8 cellular contexts compared by ENCODE assay signal in genomic region chr12:6336859-6337744, GRCh38. TPM values are rescaled to one million over a fixed set of nuclear protein-coding genes. Genes with fewer than 3 reads are reported as not detected.
DNase-seq lines count a peak whose midpoint lies in the region; ATAC-seq and TF ChIP-seq lines count a peak whose summit lies in the region.

No MANE protein-coding gene starts in this region.

- H3K9me1 ChIP-seq in IMR-90 (ENCODE audit: insufficient read depth, low read length) = peaks cover 38% of the 10 kb centered on the region

- BruUV-seq in A673 (replicated peaks; lab: Mats Ljungman, UMichigan) (TSS peak; percentile 80), IMR-90 (replicated peaks; lab: Mats Ljungman, UMichigan) (no TSS peak)

- intact Hi-C loops in A673 (cut with micrococcal nuclease; ENCODE audit: unreplicated experiment) (no loop called here), IMR-90 (cut with micrococcal nuclease) (loop anchor here (1.0 to 2.0 kb wide), 4 partner anchors 36 to 196 kb away; partner anchors contain the start of gene LTBR)

- dilution Hi-C loops in IMR-90 (cut with HindIII; ENCODE audit: low sequenced_read_pairs, unreplicated experiment) = no loop called here

- no peak for ATAC-seq in IMR-90 (ENCODE audit: low read depth)
- ATAC-seq in GM19035 (IDR thresholded peaks at IDR 0.05; ENCODE audit: unreplicated experiment) = no peak

- H2BK5ac ChIP-seq in IMR-90 (ENCODE audit: low read depth, low read length, poor library complexity, severe bottlenecking) = peak overlapping the region; percentile 93

- peak overlapping the region; percentile 91 for H3K18ac ChIP-seq in IMR-90 (ENCODE audit: low read depth, low read length)

- H4K8ac ChIP-seq in IMR-90 (ENCODE audit: low read depth in 2 of 2, low read length in 2 of 2) = peak overlapping the region; percentile 74 to 87

- peaks cover 59% of the 10 kb centered on the region for H3K4me1 ChIP-seq in A673 (ENCODE audit: insufficient read depth, low read length, poor library complexity, severe bottlenecking)
- peaks cover 62% of the 10 kb centered on the region for H3K4me1 ChIP-seq in IMR-90 (ENCODE audit: control insufficient read depth, insufficient read depth, low read length)
- peaks cover 75% of the 10 kb centered on the region for H3K4me1 ChIP-seq in skeletal muscle satellite cell (ENCODE audit: control insufficient read depth, insufficient read depth, low read length)

- H3K79me1 ChIP-seq in IMR-90 (ENCODE audit: low read depth in 1 of 2, low read length in 2 of 2) = peaks cover 6 to 78% of the 10 kb centered on the region in 2 experiments; a peak in 3 of 4 replicates

- H2AK9ac ChIP-seq in IMR-90 (replicated peaks; ENCODE audit: low read depth, low read length, poor library complexity) = peak overlapping the region; percentile 97

- no CpG with 5 or more reads among the region's 15 CpGs for WGBS in IMR-90 (ENCODE audit: extremely low coverage in 2 of 2, insufficient read length in 1 of 2), 2 experiments

- H3K14ac ChIP-seq in IMR-90 (replicated peaks; ENCODE audit: low read depth, low read length) = peak overlapping the region; percentile 87

- H3K27ac ChIP-seq in A673 (ENCODE audit: low read depth, low read length, poor library complexity, severe bottlenecking) = peak overlapping the region; percentile 91
- peak overlapping the region; percentile 83 for H3K27ac ChIP-seq in IMR-90 (ENCODE audit: insufficient read depth, low read length)

- H3K4ac ChIP-seq in IMR-90 (ENCODE audit: low read depth, low read length) = peak overlapping the region; percentile 96

- in situ Hi-C loops in IMR-90 (cut with MboI; ENCODE audit: low sequenced_read_pairs) = loop anchor here (5.0 to 10.0 kb wide), 2 partner anchors 35 to 208 kb away; no protein-coding TSS in a partner anchor

- peak overlapping the region; percentile 97 for H3K56ac ChIP-seq in IMR-90 (ENCODE audit: extremely low read depth, insufficient read depth, low read length)

- H2BK20ac ChIP-seq in IMR-90 (ENCODE audit: low read depth, low read length) = peak overlapping the region; percentile 60

- DNase-seq in A673 (ENCODE audit: low spot score) (no peak), IMR-90 (no peak), fibroblast of villous mesenchyme (ENCODE audit: low read depth) (peak; percentile 61), NCI-H1417 (lab: John Stamatoyannopoulos, UW) (no peak), SHP77 treated with DMSO at 0.1 percent for 48 hours (lab: John Stamatoyannopoulos, UW) (no peak)
- DNase-seq in activated CD8-positive, alpha-beta memory T cell treated with anti-CD3 and anti-CD28 coated beads, Interleukin-2, amount 50 U/mL, for 1 hour (ENCODE audit: extremely low read depth) = peak; percentile 40

- H4K20me1 ChIP-seq in IMR-90 (ENCODE audit: insufficient read depth, low read length) = peaks cover 88% of the 10 kb centered on the region

- TF ChIP-seq RAD21 in IMR-90 (IDR thresholded peaks at IDR 0.05; ENCODE audit: low read length) = no peak

- H2AFZ ChIP-seq in IMR-90 (replicated peaks; ENCODE audit: low read length, poor library complexity) = peak overlapping the region; percentile 76

- H3K23ac ChIP-seq in IMR-90 (ENCODE audit: low read depth, low read length) = peak overlapping the region; percentile 90

- H3K9ac ChIP-seq in IMR-90 (ENCODE audit: low read depth, low read length) = peak overlapping the region; percentile 84
- H3K9ac ChIP-seq in skeletal muscle satellite cell (ENCODE audit: low read depth, low read length) = peak overlapping the region; percentile 97

- H4K91ac ChIP-seq in IMR-90 (ENCODE audit: insufficient read depth, low read depth, low read length) = peak overlapping the region; percentile 94

- CTCF ChIA-PET in A673 (lab: Charles Lee) = interaction anchor here (0.6 to 0.9 kb wide), 4 partner anchors 11 to 103 kb away, joined by 3 to 5 read pairs (median 3); no protein-coding TSS in a partner anchor
- CTCF ChIA-PET in IMR-90 (lab: Yijun Ruan, JAX) = interaction anchor here (0.9 to 1.1 kb wide), 2 partner anchors 128 to 195 kb away, joined by 3 to 5 read pairs; no protein-coding TSS in a partner anchor

- H4K5ac ChIP-seq in IMR-90 (ENCODE audit: low read depth, low read length) = peak overlapping the region; percentile 87

- H2BK15ac ChIP-seq in IMR-90 (ENCODE audit: low read depth, low read length) = peak overlapping the region; percentile 68

- POLR2A ChIA-PET in A673 (lab: Charles Lee; ENCODE audit: low non-redundant PET) = interaction anchor here (0.6 to 1.0 kb wide), 2 partner anchors 8 to 21 kb away, joined by 3 to 13 read pairs; no protein-coding TSS in a partner anchor
- POLR2A ChIA-PET in IMR-90 (lab: Charles Lee; ENCODE audit: unreplicated experiment) = interaction anchor here (0.5 to 1.5 kb wide), 8 partner anchors 9 to 1599 kb away, joined by 3 to 6 read pairs (median 4); partner anchors contain the start of genes LTBR and VAMP1

- H2BK120ac ChIP-seq in IMR-90 (ENCODE audit: low read depth, low read length) = peak overlapping the region; percentile 93

- TF ChIP-seq POLR2A in IMR-90 (IDR thresholded peaks at IDR 0.05; ENCODE audit: low read depth, low read length) = no peak; the same call in none of the 2 replicates

- H2AK5ac ChIP-seq in IMR-90 (ENCODE audit: low read depth, low read length) = peak overlapping the region; percentile 86

- H3K36me3 ChIP-seq in A673 (ENCODE audit: insufficient read depth, low read length, poor library complexity, severe bottlenecking) = peaks cover 30% of the 10 kb centered on the region
- peaks cover 39% of the 10 kb centered on the region for H3K36me3 ChIP-seq in IMR-90 (ENCODE audit: control insufficient read depth, insufficient read depth, low read length)
- H3K36me3 ChIP-seq in skeletal muscle satellite cell (ENCODE audit: insufficient read depth, low read length) = peaks cover 71% of the 10 kb centered on the region

- H3K4me3 ChIP-seq in A673 (ENCODE audit: low read depth, low read length, poor library complexity, severe bottlenecking) (peak overlapping the region; percentile 37), IMR-90 (ENCODE audit: insufficient read depth, low read depth, low read length) (peak overlapping the region; percentile 28), fibroblast of villous mesenchyme (ENCODE audit: low read depth, low read length) (peak overlapping the region; percentile 94), skeletal muscle satellite cell (ENCODE audit: low read length) (peak overlapping the region; percentile 90)

- TF ChIP-seq CTCF in A673 (conservative IDR thresholded peaks at IDR 0.05; ENCODE audit: low read depth, low read length) (no peak), IMR-90 (conservative IDR thresholded peaks at IDR 0.05; ENCODE audit: low read depth, low read length) (no peak), fibroblast of villous mesenchyme (IDR thresholded peaks at IDR 0.05; ENCODE audit: insufficient read depth, low read depth, low read length) (no peak)

- H3K4me2 ChIP-seq in IMR-90 (ENCODE audit: low read depth, low read length) (peak overlapping the region; percentile 96), skeletal muscle satellite cell (ENCODE audit: low read length) (peak overlapping the region; percentile 92)

- no peaks in the 10 kb centered on the region for H3K9me3 ChIP-seq in A673 (ENCODE audit: low read depth, low read length, poor library complexity, severe bottlenecking)
- H3K9me3 ChIP-seq in IMR-90 (ENCODE audit: control insufficient read depth, insufficient read depth, low read length) = no peaks in the 10 kb centered on the region
- H3K9me3 ChIP-seq in skeletal muscle satellite cell (replicated peaks; ENCODE audit: low read length) = no peaks in the 10 kb centered on the region

- H3K27me3 ChIP-seq in A673 (replicated peaks; ENCODE audit: insufficient read depth, low read depth, low read length, poor library complexity) (no peaks in the 10 kb centered on the region), IMR-90 (ENCODE audit: control insufficient read depth, insufficient read depth, low read length) (no peaks in the 10 kb centered on the region), skeletal muscle satellite cell (ENCODE audit: control insufficient read depth, insufficient read depth, low read length) (no peaks in the 10 kb centered on the region)

TF ChIP-seq in IMR-90, 13 proteins besides CTCF, POLR2A, EP300 and RAD21:
- TF ChIP-seq BHLHE40 (IDR thresholded peaks at IDR 0.05; ENCODE audit: low read depth, low read length) (no peak), CEBPB (IDR thresholded peaks at IDR 0.05; ENCODE audit: low read depth, low read length) (peak; percentile 39; the same call in 1 of the 2 replicates)

RNA-seq across cellular contexts. Expression of gene TNFRSF1A, which starts 4.8 kb away (rescaled TPM):
- 82.6 and 91.5 TPM in 2 replicates for total RNA-seq in A673 (2021)
- 79.6 and 86.7 TPM in 2 replicates for total RNA-seq in IMR-90 (2012; rRNA removed)
- 136 and 138 TPM in 2 replicates for polyA plus RNA-seq in IMR-90 (2012; rRNA removed)
- polyA plus RNA-seq in IMR-90 (2012; cell fraction: cytosol; rRNA removed) = 105 and 167 TPM in 2 replicates
- polyA plus RNA-seq in IMR-90 (2012; cell fraction: nucleus; rRNA removed; ENCODE audit: low replicate concordance) = 102 and 107 TPM in 2 replicates
- total RNA-seq in fibroblast of villous mesenchyme = 125 and 174 TPM in 2 replicates
- 173 and 205 TPM in 2 replicates for total RNA-seq in skeletal muscle satellite cell (2012; rRNA removed)

RNA-seq across cellular contexts. Expression of gene PLEKHG6, which starts 26.6 kb away (rescaled TPM):
- total RNA-seq in A673 (2021) = 1.0 TPM in 1 of 2 replicates, not detected in the other
- total RNA-seq in IMR-90 (2012; rRNA removed) = under 0.01 TPM in 2 replicates
- polyA plus RNA-seq in IMR-90 (2012; rRNA removed) = 0.10 TPM in 2 replicates
- polyA plus RNA-seq in IMR-90 (2012; cell fraction: cytosol; rRNA removed) = 0.05 and 0.07 TPM in 2 replicates
- 0.05 and 0.15 TPM in 2 replicates for polyA plus RNA-seq in IMR-90 (2012; cell fraction: nucleus; rRNA removed; ENCODE audit: low replicate concordance)
- total RNA-seq in fibroblast of villous mesenchyme = under 0.01 TPM in 1 of 2 replicates, not detected in the other
- total RNA-seq in skeletal muscle satellite cell (2012; rRNA removed) = not detected in 2 replicates

RNA-seq across cellular contexts. Expression of gene SCNN1A, which starts 38.3 kb away (rescaled TPM):
- total RNA-seq in A673 (2021) = not detected in 2 replicates
- total RNA-seq in IMR-90 (2012; rRNA removed) = not detected in 2 replicates
- polyA plus RNA-seq in IMR-90 (2012; rRNA removed) = 0.24 and 0.41 TPM in 2 replicates
- 0.13 and 0.16 TPM in 2 replicates for polyA plus RNA-seq in IMR-90 (2012; cell fraction: cytosol; rRNA removed)
- 0.32 and 1.2 TPM in 2 replicates for polyA plus RNA-seq in IMR-90 (2012; cell fraction: nucleus; rRNA removed; ENCODE audit: low replicate concordance)
- under 0.01 and 0.32 TPM in 2 replicates for total RNA-seq in fibroblast of villous mesenchyme
- total RNA-seq in skeletal muscle satellite cell (2012; rRNA removed) = 0.87 and 1.3 TPM in 2 replicates

RNA-seq across cellular contexts. Expression of gene LTBR, which starts 46.9 kb away (rescaled TPM):
- 25.7 and 27.5 TPM in 2 replicates for total RNA-seq in A673 (2021)
- total RNA-seq in IMR-90 (2012; rRNA removed) = 19.7 and 24.7 TPM in 2 replicates
- polyA plus RNA-seq in IMR-90 (2012; rRNA removed) = 62.5 and 66.0 TPM in 2 replicates
- polyA plus RNA-seq in IMR-90 (2012; cell fraction: cytosol; rRNA removed) = 71.8 and 82.3 TPM in 2 replicates
- polyA plus RNA-seq in IMR-90 (2012; cell fraction: nucleus; rRNA removed; ENCODE audit: low replicate concordance) = 71.5 and 142 TPM in 2 replicates
- 61.3 and 69.6 TPM in 2 replicates for total RNA-seq in fibroblast of villous mesenchyme
- total RNA-seq in skeletal muscle satellite cell (2012; rRNA removed) = 75.8 and 97.8 TPM in 2 replicates

Comparison
In these comparisons a context has a peak if more than half of its experiments do, and no peak if none do; other contexts are left out.
1. DNase-seq: peak in activated CD8-positive, alpha-beta memory T cell treated with anti-CD3 and anti-CD28 coated beads, Interleukin-2, amount 50 U/mL, for 1 hour (single experiment) and fibroblast of villous mesenchyme (single experiment); none in A673 (single experiment), IMR-90 (single experiment), NCI-H1417 (0 of 3) and SHP77 treated with DMSO at 0.1 percent for 48 hours (single experiment).
2. H3K4me3 ChIP-seq: peak in every context shown above with its lines; median percentile 94 in fibroblast of villous mesenchyme; 90 in skeletal muscle satellite cell; 37 in A673; 28 in IMR-90.